ENCODE assay signal across 1 cellular context in the genomic region with DNA sequence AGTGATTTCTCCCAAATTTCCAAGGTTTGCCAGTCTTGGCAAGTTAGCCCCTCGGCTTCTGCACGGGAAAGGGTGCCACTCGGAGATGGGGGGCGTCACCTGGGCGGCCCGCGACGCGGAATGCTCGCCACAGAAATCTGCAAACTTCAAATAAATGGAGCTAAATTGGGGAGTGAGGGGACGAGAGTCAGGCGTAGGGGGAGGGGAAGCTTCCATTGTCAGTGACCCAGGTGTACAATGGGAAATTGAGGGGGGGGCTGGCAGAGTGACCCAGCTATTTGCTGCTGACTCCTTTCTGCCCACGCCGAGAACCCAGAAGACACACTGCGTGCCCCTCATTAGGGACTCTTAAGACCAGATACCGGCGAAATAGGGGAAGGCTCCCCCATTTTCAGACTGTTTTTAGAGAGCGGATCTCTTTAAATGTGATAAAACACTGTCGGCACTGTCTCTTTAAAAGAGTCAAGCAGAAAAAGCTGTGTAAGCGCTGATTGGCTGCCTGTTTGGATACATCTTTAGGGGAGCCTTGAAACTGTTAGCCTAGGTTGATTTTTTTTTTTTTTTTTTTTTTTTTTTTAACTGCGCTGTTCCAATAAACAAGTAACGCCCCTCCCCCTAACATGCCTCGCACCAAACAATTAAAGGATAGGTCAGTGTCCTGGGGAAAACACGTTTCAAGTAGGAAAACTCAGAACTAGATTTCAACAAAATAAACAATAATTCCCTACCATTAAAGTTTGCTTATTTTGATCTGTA.
TF ChIP-seq lines count a peak whose summit lies in the region.

No MANE protein-coding gene starts in this region.

TF ChIP-seq in K562, 482 proteins besides CTCF, POLR2A, EP300 and RAD21 (continued from another document and continues in another):
- TF ChIP-seq, protein P1, sequence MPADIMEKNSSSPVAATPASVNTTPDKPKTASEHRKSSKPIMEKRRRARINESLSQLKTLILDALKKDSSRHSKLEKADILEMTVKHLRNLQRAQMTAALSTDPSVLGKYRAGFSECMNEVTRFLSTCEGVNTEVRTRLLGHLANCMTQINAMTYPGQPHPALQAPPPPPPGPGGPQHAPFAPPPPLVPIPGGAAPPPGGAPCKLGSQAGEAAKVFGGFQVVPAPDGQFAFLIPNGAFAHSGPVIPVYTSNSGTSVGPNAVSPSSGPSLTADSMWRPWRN (IDR thresholded peaks at IDR 0.05; ENCODE audit: low read depth), result peak; percentile 50; the same call in 1 of the 2 replicates
- TF ChIP-seq, protein P2, sequence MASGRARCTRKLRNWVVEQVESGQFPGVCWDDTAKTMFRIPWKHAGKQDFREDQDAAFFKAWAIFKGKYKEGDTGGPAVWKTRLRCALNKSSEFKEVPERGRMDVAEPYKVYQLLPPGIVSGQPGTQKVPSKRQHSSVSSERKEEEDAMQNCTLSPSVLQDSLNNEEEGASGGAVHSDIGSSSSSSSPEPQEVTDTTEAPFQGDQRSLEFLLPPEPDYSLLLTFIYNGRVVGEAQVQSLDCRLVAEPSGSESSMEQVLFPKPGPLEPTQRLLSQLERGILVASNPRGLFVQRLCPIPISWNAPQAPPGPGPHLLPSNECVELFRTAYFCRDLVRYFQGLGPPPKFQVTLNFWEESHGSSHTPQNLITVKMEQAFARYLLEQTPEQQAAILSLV (tag; IDR thresholded peaks at IDR 0.05), result no peak
- TF ChIP-seq TAL1 (IDR thresholded peaks at IDR 0.05) (peak; percentile 22), PML (IDR thresholded peaks at IDR 0.05; ENCODE audit: low read length) (no peak; the same call in 1 of the 2 replicates), POLR2AphosphoS5 (IDR thresholded peaks at IDR 0.05; ENCODE audit: control insufficient read depth, insufficient read depth, low read depth, low read length) (peak; percentile 66), E2F3 (CRISPR knock-in tag; IDR thresholded peaks at IDR 0.05) (no peak), CHD1 (IDR thresholded peaks at IDR 0.05; ENCODE audit: low read length) (peak; percentile 35), CBFA2T3 (IDR thresholded peaks at IDR 0.05) (peak; percentile 24; the same call in 1 of the 2 replicates), XRCC3 (IDR thresholded peaks at IDR 0.05) (no peak), GATAD2A (IDR thresholded peaks at IDR 0.05) (peak; percentile 70; the same call in 1 of the 2 replicates), ZNF766 (CRISPR knock-in tag; conservative IDR thresholded peaks at IDR 0.05) (peak; percentile 50; the same call in 1 of the 2 replicates), HNRNPLL (IDR thresholded peaks at IDR 0.05; ENCODE audit: low read depth, low read length, poor library complexity, severe bottlenecking) (no peak), HIVEP1 (CRISPR knock-in tag; IDR thresholded peaks at IDR 0.05) (no peak), BRD9 (IDR thresholded peaks at IDR 0.05; ENCODE audit: low read depth, partially characterized antibody) (peak; percentile 23), ZNF175 (CRISPR knock-in tag; IDR thresholded peaks at IDR 0.05; ENCODE audit: low read depth) (peak; percentile 64; the same call in 1 of the 2 replicates), PCBP2 (IDR thresholded peaks at IDR 0.05; ENCODE audit: low read depth, low read length, poor library complexity, severe bottlenecking) (no peak), DACH1 (IDR thresholded peaks at IDR 0.05; ENCODE audit: partially characterized antibody) (no peak), EP400 (IDR thresholded peaks at IDR 0.05) (peak; percentile 74), MCM3 (IDR thresholded peaks at IDR 0.05) (no peak), CHD2 (IDR thresholded peaks at IDR 0.05; ENCODE audit: low read depth, low read length) (0 out of 2 replicates have a peak, but pooled peaks have one; percentile 37), SIRT6 (IDR thresholded peaks at IDR 0.05; ENCODE audit: low read depth, low read length) (no peak), LEF1 (IDR thresholded peaks at IDR 0.05) (peak; percentile 78), ETV6 (IDR thresholded peaks at IDR 0.05; ENCODE audit: borderline replicate concordance in 1 of 2, low read depth in 2 of 2, low read length in 1 of 2) (0 out of 4 replicates have a peak, but pooled peaks of 1 of the 2 experiments have one; percentile 30), ETV6 (CRISPR knock-in tag; IDR thresholded peaks at IDR 0.05; ENCODE audit: borderline replicate concordance) (no peak), HCFC1 (IDR thresholded peaks at IDR 0.05; ENCODE audit: low read depth, low read length) (no peak), NCOA1 (IDR thresholded peaks at IDR 0.05; ENCODE audit: low read depth) (peak; percentile 45; the same call in 1 of the 2 replicates), EGR1 (conservative IDR thresholded peaks at IDR 0.05) (peak; percentile 30; the same call in 1 of the 2 replicates), ZNF217 (CRISPR knock-in tag; IDR thresholded peaks at IDR 0.05) (no peak), NBN (IDR thresholded peaks at IDR 0.05; ENCODE audit: low read depth) (peak; percentile 67; the same call in 1 of the 2 replicates), BCOR (IDR thresholded peaks at IDR 0.05) (peak; percentile 62), KDM5B (IDR thresholded peaks at IDR 0.05; ENCODE audit: insufficient replicate concordance, low read depth, low read length) (peak; percentile 55), SUPT5H (IDR thresholded peaks at IDR 0.05) (peak; percentile 31; the same call in 1 of the 2 replicates), PTTG1 (tag; IDR thresholded peaks at IDR 0.05; ENCODE audit: low read depth) (no peak), NFE2L1 (tag; IDR thresholded peaks at IDR 0.05; ENCODE audit: borderline replicate concordance, low read depth) (no peak), TBP (optimal IDR thresholded peaks at IDR 0.05; ENCODE audit: low read depth, low read length) (peak; percentile 77)
- TF ChIP-seq, protein P3, sequence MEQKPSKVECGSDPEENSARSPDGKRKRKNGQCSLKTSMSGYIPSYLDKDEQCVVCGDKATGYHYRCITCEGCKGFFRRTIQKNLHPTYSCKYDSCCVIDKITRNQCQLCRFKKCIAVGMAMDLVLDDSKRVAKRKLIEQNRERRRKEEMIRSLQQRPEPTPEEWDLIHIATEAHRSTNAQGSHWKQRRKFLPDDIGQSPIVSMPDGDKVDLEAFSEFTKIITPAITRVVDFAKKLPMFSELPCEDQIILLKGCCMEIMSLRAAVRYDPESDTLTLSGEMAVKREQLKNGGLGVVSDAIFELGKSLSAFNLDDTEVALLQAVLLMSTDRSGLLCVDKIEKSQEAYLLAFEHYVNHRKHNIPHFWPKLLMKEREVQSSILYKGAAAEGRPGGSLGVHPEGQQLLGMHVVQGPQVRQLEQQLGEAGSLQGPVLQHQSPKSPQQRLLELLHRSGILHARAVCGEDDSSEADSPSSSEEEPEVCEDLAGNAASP (IDR thresholded peaks at IDR 0.05), result no peak
- TF ChIP-seq, protein P4, sequence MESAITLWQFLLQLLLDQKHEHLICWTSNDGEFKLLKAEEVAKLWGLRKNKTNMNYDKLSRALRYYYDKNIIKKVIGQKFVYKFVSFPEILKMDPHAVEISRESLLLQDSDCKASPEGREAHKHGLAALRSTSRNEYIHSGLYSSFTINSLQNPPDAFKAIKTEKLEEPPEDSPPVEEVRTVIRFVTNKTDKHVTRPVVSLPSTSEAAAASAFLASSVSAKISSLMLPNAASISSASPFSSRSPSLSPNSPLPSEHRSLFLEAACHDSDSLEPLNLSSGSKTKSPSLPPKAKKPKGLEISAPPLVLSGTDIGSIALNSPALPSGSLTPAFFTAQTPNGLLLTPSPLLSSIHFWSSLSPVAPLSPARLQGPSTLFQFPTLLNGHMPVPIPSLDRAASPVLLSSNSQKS (CRISPR knock-in tag; IDR thresholded peaks at IDR 0.05), result no peak
- TF ChIP-seq, protein P5, sequence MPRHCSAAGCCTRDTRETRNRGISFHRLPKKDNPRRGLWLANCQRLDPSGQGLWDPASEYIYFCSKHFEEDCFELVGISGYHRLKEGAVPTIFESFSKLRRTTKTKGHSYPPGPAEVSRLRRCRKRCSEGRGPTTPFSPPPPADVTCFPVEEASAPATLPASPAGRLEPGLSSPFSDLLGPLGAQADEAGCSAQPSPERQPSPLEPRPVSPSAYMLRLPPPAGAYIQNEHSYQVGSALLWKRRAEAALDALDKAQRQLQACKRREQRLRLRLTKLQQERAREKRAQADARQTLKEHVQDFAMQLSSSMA (CRISPR knock-in tag; IDR thresholded peaks at IDR 0.05), result no peak
- TF ChIP-seq, protein P6, sequence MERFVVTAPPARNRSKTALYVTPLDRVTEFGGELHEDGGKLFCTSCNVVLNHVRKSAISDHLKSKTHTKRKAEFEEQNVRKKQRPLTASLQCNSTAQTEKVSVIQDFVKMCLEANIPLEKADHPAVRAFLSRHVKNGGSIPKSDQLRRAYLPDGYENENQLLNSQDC (CRISPR knock-in tag; IDR thresholded peaks at IDR 0.05), result no peak
- TF ChIP-seq, protein P7, sequence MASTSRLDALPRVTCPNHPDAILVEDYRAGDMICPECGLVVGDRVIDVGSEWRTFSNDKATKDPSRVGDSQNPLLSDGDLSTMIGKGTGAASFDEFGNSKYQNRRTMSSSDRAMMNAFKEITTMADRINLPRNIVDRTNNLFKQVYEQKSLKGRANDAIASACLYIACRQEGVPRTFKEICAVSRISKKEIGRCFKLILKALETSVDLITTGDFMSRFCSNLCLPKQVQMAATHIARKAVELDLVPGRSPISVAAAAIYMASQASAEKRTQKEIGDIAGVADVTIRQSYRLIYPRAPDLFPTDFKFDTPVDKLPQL (IDR thresholded peaks at IDR 0.05; ENCODE audit: extremely low read depth, insufficient read length), result no peak
- TF ChIP-seq, protein P8, sequence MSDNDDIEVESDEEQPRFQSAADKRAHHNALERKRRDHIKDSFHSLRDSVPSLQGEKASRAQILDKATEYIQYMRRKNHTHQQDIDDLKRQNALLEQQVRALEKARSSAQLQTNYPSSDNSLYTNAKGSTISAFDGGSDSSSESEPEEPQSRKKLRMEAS (CRISPR knock-in tag; IDR thresholded peaks at IDR 0.05), result peak; percentile 34; the same call in 1 of the 2 replicates
- TF ChIP-seq, protein P9, sequence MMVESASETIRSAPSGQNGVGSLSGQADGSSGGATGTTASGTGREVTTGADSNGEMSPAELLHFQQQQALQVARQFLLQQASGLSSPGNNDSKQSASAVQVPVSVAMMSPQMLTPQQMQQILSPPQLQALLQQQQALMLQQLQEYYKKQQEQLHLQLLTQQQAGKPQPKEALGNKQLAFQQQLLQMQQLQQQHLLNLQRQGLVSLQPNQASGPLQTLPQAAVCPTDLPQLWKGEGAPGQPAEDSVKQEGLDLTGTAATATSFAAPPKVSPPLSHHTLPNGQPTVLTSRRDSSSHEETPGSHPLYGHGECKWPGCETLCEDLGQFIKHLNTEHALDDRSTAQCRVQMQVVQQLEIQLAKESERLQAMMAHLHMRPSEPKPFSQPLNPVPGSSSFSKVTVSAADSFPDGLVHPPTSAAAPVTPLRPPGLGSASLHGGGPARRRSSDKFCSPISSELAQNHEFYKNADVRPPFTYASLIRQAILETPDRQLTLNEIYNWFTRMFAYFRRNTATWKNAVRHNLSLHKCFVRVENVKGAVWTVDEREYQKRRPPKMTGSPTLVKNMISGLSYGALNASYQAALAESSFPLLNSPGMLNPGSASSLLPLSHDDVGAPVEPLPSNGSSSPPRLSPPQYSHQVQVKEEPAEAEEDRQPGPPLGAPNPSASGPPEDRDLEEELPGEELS (CRISPR knock-in tag; IDR thresholded peaks at IDR 0.05; ENCODE audit: borderline replicate concordance), result no peak
- TF ChIP-seq, protein P10, sequence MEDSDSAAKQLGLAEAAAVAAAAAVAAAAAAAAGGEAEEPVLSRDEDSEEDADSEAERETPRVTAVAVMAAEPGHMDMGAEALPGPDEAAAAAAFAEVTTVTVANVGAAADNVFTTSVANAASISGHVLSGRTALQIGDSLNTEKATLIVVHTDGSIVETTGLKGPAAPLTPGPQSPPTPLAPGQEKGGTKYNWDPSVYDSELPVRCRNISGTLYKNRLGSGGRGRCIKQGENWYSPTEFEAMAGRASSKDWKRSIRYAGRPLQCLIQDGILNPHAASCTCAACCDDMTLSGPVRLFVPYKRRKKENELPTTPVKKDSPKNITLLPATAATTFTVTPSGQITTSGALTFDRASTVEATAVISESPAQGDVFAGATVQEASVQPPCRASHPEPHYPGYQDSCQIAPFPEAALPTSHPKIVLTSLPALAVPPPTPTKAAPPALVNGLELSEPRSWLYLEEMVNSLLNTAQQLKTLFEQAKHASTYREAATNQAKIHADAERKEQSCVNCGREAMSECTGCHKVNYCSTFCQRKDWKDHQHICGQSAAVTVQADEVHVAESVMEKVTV (CRISPR knock-in tag; IDR thresholded peaks at IDR 0.05), result 0 out of 2 replicates have a peak, but pooled peaks have one; percentile 36
- TF ChIP-seq, protein P11, sequence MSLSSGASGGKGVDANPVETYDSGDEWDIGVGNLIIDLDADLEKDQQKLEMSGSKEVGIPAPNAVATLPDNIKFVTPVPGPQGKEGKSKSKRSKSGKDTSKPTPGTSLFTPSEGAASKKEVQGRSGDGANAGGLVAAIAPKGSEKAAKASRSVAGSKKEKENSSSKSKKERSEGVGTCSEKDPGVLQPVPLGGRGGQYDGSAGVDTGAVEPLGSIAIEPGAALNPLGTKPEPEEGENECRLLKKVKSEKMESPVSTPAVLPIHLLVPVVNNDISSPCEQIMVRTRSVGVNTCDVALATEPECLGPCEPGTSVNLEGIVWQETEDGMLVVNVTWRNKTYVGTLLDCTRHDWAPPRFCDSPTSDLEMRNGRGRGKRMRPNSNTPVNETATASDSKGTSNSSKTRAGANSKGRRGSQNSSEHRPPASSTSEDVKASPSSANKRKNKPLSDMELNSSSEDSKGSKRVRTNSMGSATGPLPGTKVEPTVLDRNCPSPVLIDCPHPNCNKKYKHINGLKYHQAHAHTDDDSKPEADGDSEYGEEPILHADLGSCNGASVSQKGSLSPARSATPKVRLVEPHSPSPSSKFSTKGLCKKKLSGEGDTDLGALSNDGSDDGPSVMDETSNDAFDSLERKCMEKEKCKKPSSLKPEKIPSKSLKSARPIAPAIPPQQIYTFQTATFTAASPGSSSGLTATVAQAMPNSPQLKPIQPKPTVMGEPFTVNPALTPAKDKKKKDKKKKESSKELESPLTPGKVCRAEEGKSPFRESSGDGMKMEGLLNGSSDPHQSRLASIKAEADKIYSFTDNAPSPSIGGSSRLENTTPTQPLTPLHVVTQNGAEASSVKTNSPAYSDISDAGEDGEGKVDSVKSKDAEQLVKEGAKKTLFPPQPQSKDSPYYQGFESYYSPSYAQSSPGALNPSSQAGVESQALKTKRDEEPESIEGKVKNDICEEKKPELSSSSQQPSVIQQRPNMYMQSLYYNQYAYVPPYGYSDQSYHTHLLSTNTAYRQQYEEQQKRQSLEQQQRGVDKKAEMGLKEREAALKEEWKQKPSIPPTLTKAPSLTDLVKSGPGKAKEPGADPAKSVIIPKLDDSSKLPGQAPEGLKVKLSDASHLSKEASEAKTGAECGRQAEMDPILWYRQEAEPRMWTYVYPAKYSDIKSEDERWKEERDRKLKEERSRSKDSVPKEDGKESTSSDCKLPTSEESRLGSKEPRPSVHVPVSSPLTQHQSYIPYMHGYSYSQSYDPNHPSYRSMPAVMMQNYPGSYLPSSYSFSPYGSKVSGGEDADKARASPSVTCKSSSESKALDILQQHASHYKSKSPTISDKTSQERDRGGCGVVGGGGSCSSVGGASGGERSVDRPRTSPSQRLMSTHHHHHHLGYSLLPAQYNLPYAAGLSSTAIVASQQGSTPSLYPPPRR (CRISPR knock-in tag; IDR thresholded peaks at IDR 0.05; ENCODE audit: borderline replicate concordance), result no peak
- TF ChIP-seq, protein P12, sequence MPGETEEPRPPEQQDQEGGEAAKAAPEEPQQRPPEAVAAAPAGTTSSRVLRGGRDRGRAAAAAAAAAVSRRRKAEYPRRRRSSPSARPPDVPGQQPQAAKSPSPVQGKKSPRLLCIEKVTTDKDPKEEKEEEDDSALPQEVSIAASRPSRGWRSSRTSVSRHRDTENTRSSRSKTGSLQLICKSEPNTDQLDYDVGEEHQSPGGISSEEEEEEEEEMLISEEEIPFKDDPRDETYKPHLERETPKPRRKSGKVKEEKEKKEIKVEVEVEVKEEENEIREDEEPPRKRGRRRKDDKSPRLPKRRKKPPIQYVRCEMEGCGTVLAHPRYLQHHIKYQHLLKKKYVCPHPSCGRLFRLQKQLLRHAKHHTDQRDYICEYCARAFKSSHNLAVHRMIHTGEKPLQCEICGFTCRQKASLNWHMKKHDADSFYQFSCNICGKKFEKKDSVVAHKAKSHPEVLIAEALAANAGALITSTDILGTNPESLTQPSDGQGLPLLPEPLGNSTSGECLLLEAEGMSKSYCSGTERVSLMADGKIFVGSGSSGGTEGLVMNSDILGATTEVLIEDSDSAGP (CRISPR knock-in tag; IDR thresholded peaks at IDR 0.05), result peak; percentile 96
